ENCODE assay signal across 33 cellular contexts in genomic region chr15:88394553-88395159, GRCh38.
DNase-seq lines count a peak whose midpoint lies in the region; ATAC-seq and TF ChIP-seq lines count a peak whose summit lies in the region.
"Had no signal": no experiment of that assay in that cellular context is flagged by ENCODE, and none has a peak within 500 bp of the region (broad histone marks: within the 10 kb centered on the region; RNA-seq: fewer than 3 reads in every experiment).

No MANE protein-coding gene starts in this region.

- H3K4me3 ChIP-seq in LNCaP clone FGC (ENCODE audit: low read depth, low read length) (no peak overlapping the region), urinary bladder (ENCODE audit: low read depth, low read length) (no peak overlapping the region)
- H3K4me3 ChIP-seq: BLaER1, colonic mucosa, esophagus muscularis mucosa, gastrocnemius medialis, HAP-1, lung, spleen, thyroid gland had no signal

- no peak overlapping the region for H3K27ac Mint-ChIP-seq in immature natural killer cell
- H3K27ac Mint-ChIP-seq: activated CD4-positive, alpha-beta T cell treated with anti-CD3 and anti-CD28 coated beads, Interleukin-2, amount 10 ng/mL, durations not matched to agents 7 days and 5 days; activated naive CD8-positive, alpha-beta T cell treated with anti-CD3 and anti-CD28 coated beads for 36 hours; activated T-cell treated with anti-CD3 and anti-CD28 coated beads, Interleukin-2, amount 50 U/mL, for 24 hours; effector memory CD8-positive, alpha-beta T cell; stimulated activated naive CD8-positive, alpha-beta T cell treated with anti-CD3 and anti-CD28 coated beads, Interleukin-15, amount 100 ng/mL, for 72 hours had no signal

- no peaks in the 10 kb centered on the region for H3K4me1 Mint-ChIP-seq in immature natural killer cell
- H3K4me1 Mint-ChIP-seq: activated CD4-positive, alpha-beta T cell treated with anti-CD3 and anti-CD28 coated beads, Interleukin-2, amount 10 ng/mL, durations not matched to agents 7 days and 5 days; activated naive CD8-positive, alpha-beta T cell treated with anti-CD3 and anti-CD28 coated beads for 36 hours; stimulated activated naive CD8-positive, alpha-beta T cell treated with anti-CD3 and anti-CD28 coated beads, Interleukin-15, amount 100 ng/mL, for 72 hours had no signal

- peaks cover 0 to 9% (median 3%) of the 10 kb centered on the region in 3 donors for H3K27me3 Mint-ChIP-seq in immature natural killer cell (ENCODE audit: low read depth in 3 of 3)
- H3K27me3 Mint-ChIP-seq: activated naive CD8-positive, alpha-beta T cell treated with anti-CD3 and anti-CD28 coated beads for 36 hours; stimulated activated naive CD8-positive, alpha-beta T cell treated with anti-CD3 and anti-CD28 coated beads, Interleukin-15, amount 100 ng/mL, for 72 hours had no signal

- H3K36me3 ChIP-seq in urinary bladder (ENCODE audit: insufficient read depth) = no peaks in the 10 kb centered on the region
- H3K36me3 ChIP-seq: BLaER1, colonic mucosa, esophagus muscularis mucosa, gastrocnemius medialis, HAP-1, spleen, thyroid gland, WERI-Rb-1 had no signal

- no peak for ATAC-seq in HG02852 (IDR thresholded peaks at IDR 0.05; ENCODE audit: unreplicated experiment)
- ATAC-seq: effector memory CD8-positive, alpha-beta T cell; gastrocnemius medialis; stimulated activated naive CD8-positive, alpha-beta T cell treated with anti-CD3 and anti-CD28 coated beads, Interleukin-15, amount 100 ng/mL, for 72 hours had no signal

- H3K4me3 Mint-ChIP-seq in immature natural killer cell = no peak overlapping the region
- H3K4me3 Mint-ChIP-seq: activated CD4-positive, alpha-beta T cell treated with anti-CD3 and anti-CD28 coated beads, Interleukin-2, amount 10 ng/mL, durations not matched to agents 7 days and 5 days; activated naive CD8-positive, alpha-beta T cell treated with anti-CD3 and anti-CD28 coated beads for 36 hours; activated T-cell treated with anti-CD3 and anti-CD28 coated beads, Interleukin-2, amount 50 U/mL, for 24 hours; effector memory CD8-positive, alpha-beta T cell; neural crest cell; stimulated activated naive CD8-positive, alpha-beta T cell treated with anti-CD3 and anti-CD28 coated beads, Interleukin-15, amount 100 ng/mL, for 72 hours had no signal

- H3K9me3 Mint-ChIP-seq in immature natural killer cell = peaks cover 0 to 5% (median 0%) of the 10 kb centered on the region in 6 donors
- H3K9me3 Mint-ChIP-seq: activated CD4-positive, alpha-beta T cell treated with anti-CD3 and anti-CD28 coated beads, Interleukin-2, amount 10 ng/mL, durations not matched to agents 7 days and 5 days; activated naive CD8-positive, alpha-beta T cell treated with anti-CD3 and anti-CD28 coated beads for 36 hours; activated T-cell treated with anti-CD3 and anti-CD28 coated beads, Interleukin-2, amount 50 U/mL, for 24 hours; effector memory CD8-positive, alpha-beta T cell; neural crest cell; stimulated activated naive CD8-positive, alpha-beta T cell treated with anti-CD3 and anti-CD28 coated beads, Interleukin-15, amount 100 ng/mL, for 72 hours had no signal

- DNase-seq in LNCaP clone FGC (ENCODE audit: low read depth) = peak; percentile 61
- peak in 1 of 61 donors; percentile 14 for DNase-seq in caudate nucleus (lab: John Stamatoyannopoulos, UW)
- peak; percentile 31 for DNase-seq in left kidney (ENCODE audit: low read depth, low spot score)
- no peak for DNase-seq in immature natural killer cell
- no peak for DNase-seq in dermis blood vessel endothelial cell
- DNase-seq: activated CD4-positive, alpha-beta T cell treated with anti-CD3 and anti-CD28 coated beads, Interleukin-2, amount 10 ng/mL, durations not matched to agents 7 days and 5 days; activated gamma-delta T cell; activated naive CD8-positive, alpha-beta T cell treated with anti-CD3 and anti-CD28 coated beads for 36 hours; activated T-cell treated with anti-CD3 and anti-CD28 coated beads, Interleukin-2, amount 50 U/mL, for 24 hours; aorta; colonic mucosa; effector memory CD8-positive, alpha-beta T cell; gastrocnemius medialis; MV-4-11; NCI-H146; NCI-H446; NCI-H748 treated with DMSO at 0.1 percent for 48 hours; spleen; stimulated activated CD4-positive, alpha-beta T cell treated with anti-CD3 and anti-CD28 coated beads, Interleukin-2, amount 100 ng/mL, for 24 hours; stimulated activated CD8-positive, alpha-beta memory T cell treated with anti-CD3 and anti-CD28 coated beads, Interleukin-4, amount 100 ng/mL, for 48 hours; stimulated activated naive CD8-positive, alpha-beta T cell treated with anti-CD3 and anti-CD28 coated beads, Interleukin-15, amount 100 ng/mL, for 72 hours; T-helper 9 cell; thyroid gland; WERI-Rb-1 had no signal

- peak overlapping the region; percentile 1 for H3K27ac ChIP-seq in caudate nucleus (ENCODE audit: low read depth, low read length)
- H3K27ac ChIP-seq in urinary bladder (ENCODE audit: low read depth) = peak overlapping the region; percentile 2
- H3K27ac ChIP-seq: colonic mucosa, esophagus muscularis mucosa, HL-60, parathyroid adenoma, spleen, thyroid gland, WERI-Rb-1 had no signal

- 58% methylated on average over 1 of the region's 1 CpG for WGBS in urinary bladder

- TF ChIP-seq CTCF in LNCaP clone FGC (IDR thresholded peaks at IDR 0.05; ENCODE audit: control insufficient read depth, extremely low read depth, insufficient read depth) = no peak

- no peaks in the 10 kb centered on the region for H3K4me1 ChIP-seq in urinary bladder (ENCODE audit: insufficient read depth)
- H3K4me1 ChIP-seq: colonic mucosa, esophagus muscularis mucosa, gastrocnemius medialis, HAP-1, parathyroid adenoma, spleen, thyroid gland had no signal

- H3K36me3 Mint-ChIP-seq in immature natural killer cell = no peaks in the 10 kb centered on the region
- H3K36me3 Mint-ChIP-seq: activated naive CD8-positive, alpha-beta T cell treated with anti-CD3 and anti-CD28 coated beads for 36 hours had no signal

Comparison
In these comparisons a context has a peak if more than half of its experiments do, and no peak if none do; other contexts are left out.
1. DNase-seq: peak in LNCaP clone FGC (single experiment) and left kidney (single experiment); none in immature natural killer cell (0 of 3) and dermis blood vessel endothelial cell (single experiment).